ENCODE assay signal across 10 cellular contexts in the genomic region with DNA sequence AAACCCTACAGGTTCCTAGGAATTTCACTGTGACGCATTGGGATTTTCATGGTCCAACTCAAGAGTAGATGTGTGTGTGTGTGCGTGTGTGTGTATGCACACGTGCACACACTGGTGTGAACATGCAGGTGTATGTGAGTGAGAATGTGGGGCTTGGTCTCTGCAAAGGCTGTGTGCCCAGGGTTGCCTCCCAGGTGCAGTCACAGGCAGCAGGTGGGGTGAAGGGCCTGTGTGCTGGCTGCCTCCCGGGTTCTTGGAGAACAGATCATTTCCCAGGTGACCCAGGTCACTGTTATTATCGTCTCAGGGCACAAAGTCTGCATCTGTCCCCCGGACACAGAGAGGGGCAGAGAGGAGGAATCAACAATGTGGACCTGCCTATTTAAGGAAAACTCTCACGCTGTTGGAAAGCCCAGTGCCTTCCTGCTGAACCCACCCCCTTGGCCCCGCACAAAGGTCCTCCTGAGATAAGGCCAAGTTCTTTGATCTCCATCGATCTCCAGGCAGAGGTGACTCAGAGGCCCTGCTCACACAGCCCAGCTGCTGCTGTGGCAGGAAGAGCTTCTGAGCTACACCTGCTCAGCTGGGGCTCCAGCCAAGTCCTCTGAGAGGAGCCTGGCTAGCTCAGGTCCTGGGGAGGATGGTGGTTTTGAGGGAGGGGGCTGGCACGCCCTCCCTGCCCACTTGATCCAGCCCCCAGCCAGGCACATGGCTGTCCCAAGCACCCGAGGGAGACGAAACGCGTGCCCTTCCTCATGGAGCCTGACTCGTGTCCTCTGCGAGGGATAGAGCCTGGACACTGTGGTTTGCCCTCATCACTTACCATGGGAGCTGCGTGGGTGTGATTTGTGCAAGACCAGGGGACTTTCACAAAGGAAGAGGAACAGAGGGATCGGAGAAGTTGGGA.
DNase-seq lines count a peak whose midpoint lies in the region; ATAC-seq and TF ChIP-seq lines count a peak whose summit lies in the region.
"Had no signal": no experiment of that assay in that cellular context is flagged by ENCODE, and none has a peak within 500 bp of the region (broad histone marks: within the 10 kb centered on the region; RNA-seq: fewer than 3 reads in every experiment).

No MANE protein-coding gene starts in this region.

- no peak overlapping the region for H3K18ac ChIP-seq in IMR-90 (ENCODE audit: low read depth, low read length)

- no TSS peak for BruUV-seq in Calu3 (replicated peaks; lab: Mats Ljungman, UMichigan)
- no TSS peak for BruUV-seq in IMR-90 (replicated peaks; lab: Mats Ljungman, UMichigan)

- H2BK5ac ChIP-seq in IMR-90 (ENCODE audit: low read depth, low read length, poor library complexity, severe bottlenecking), result no peak overlapping the region

- no peak overlapping the region for H4K91ac ChIP-seq in IMR-90 (ENCODE audit: insufficient read depth, low read depth, low read length)

- H2BK120ac ChIP-seq in IMR-90 (ENCODE audit: low read depth, low read length), result no peak overlapping the region

- 66% methylated on average over 4 of the region's 18 CpGs; no CpG with 5 or more reads in 1 of the 2 experiments for WGBS in IMR-90 (ENCODE audit: extremely low coverage in 2 of 2, insufficient read length in 1 of 2), 2 experiments

- H3K27ac ChIP-seq in IMR-90 (ENCODE audit: insufficient read depth, low read length), result no peak overlapping the region
- H3K27ac ChIP-seq in VCaP, result no peak overlapping the region
- H3K27ac ChIP-seq in mucosa of rectum (ENCODE audit: low read depth in 2 of 2, low read length in 2 of 2), result peak overlapping the region; percentile 60 to 65
- no peak overlapping the region for H3K27ac ChIP-seq in CD8-positive, alpha-beta T cell (ENCODE audit: low read depth, low read length)
- H3K27ac ChIP-seq: psoas muscle had no signal

- H3K79me1 ChIP-seq in IMR-90 (ENCODE audit: low read depth in 1 of 2, low read length in 2 of 2), result no peaks in the 10 kb centered on the region

- POLR2A ChIA-PET in IMR-90 (lab: Charles Lee; ENCODE audit: unreplicated experiment), result no interaction called here
- POLR2A ChIA-PET in CD8-positive, alpha-beta T cell (lab: Charles Lee), result no interaction called here

- H3K4me3 ChIP-seq in IMR-90 (ENCODE audit: insufficient read depth, low read depth, low read length) (no peak overlapping the region), mucosa of rectum (ENCODE audit: low read length in 2 of 2) (no peak overlapping the region)
- H3K4me3 ChIP-seq in CD8-positive, alpha-beta T cell (ENCODE audit: low read depth, low read length), result no peak overlapping the region
- H3K4me3 ChIP-seq: psoas muscle, thoracic aorta had no signal

- H3K9me3 Mint-ChIP-seq in Calu3 (ENCODE audit: low read depth, unreplicated experiment), result no peaks in the 10 kb centered on the region
- H3K9me3 Mint-ChIP-seq in CD8-positive, alpha-beta T cell, result peaks cover 7% of the 10 kb centered on the region

- H3K4ac ChIP-seq in IMR-90 (ENCODE audit: low read depth, low read length), result no peak overlapping the region

- H3K23ac ChIP-seq in IMR-90 (ENCODE audit: low read depth, low read length), result no peak overlapping the region

- H3K4me1 Mint-ChIP-seq in Calu3 (ENCODE audit: low read depth, unreplicated experiment), result peaks cover 16% of the 10 kb centered on the region
- peaks cover 11% of the 10 kb centered on the region for H3K4me1 Mint-ChIP-seq in CD8-positive, alpha-beta T cell (ENCODE audit: low read depth)

- in situ Hi-C loops in IMR-90 (cut with MboI; ENCODE audit: low sequenced_read_pairs), result loop anchor here (25.0 kb wide), 1 partner anchor 908 kb away; a partner anchor contains a TSS

- DNase-seq in Calu3 (peak; percentile 70), IMR-90 (peak; percentile 25), NCI-H748 treated with DMSO at 0.1 percent for 48 hours (lab: John Stamatoyannopoulos, UW) (no peak), SKM-1 treated with dmso at 0.1 percent for 144 hours (lab: John Stamatoyannopoulos, UW; ENCODE audit: unreplicated experiment) (no peak), NCI-H2227 treated with DMSO at 0.1 percent for 48 hours (lab: John Stamatoyannopoulos, UW) (no peak)
- DNase-seq in CD8-positive, alpha-beta T cell, result no peak
- DNase-seq: psoas muscle had no signal

- no peak overlapping the region for H4K8ac ChIP-seq in IMR-90 (ENCODE audit: low read depth in 2 of 2, low read length in 2 of 2)

- peak overlapping the region; percentile 8 for H3K4me3 Mint-ChIP-seq in Calu3 (ENCODE audit: low read depth, unreplicated experiment)
- no peak overlapping the region for H3K4me3 Mint-ChIP-seq in CD8-positive, alpha-beta T cell

- H3K4me2 ChIP-seq in IMR-90 (ENCODE audit: low read depth, low read length), result no peak overlapping the region

- H4K5ac ChIP-seq in IMR-90 (ENCODE audit: low read depth, low read length), result no peak overlapping the region

- CTCF ChIA-PET in Calu3 (lab: Charles Lee) (interaction anchor here (0.6 to 1.6 kb wide), 4 partner anchors 21 to 98 kb away, joined by 3 to 9 read pairs (median 4); no protein-coding TSS in a partner anchor), IMR-90 (lab: Yijun Ruan, JAX) (no interaction called here)
- CTCF ChIA-PET in CD8-positive, alpha-beta T cell (lab: Charles Lee), result no interaction called here

- peaks cover under 1% of the 10 kb centered on the region; the same call in 1 of the 2 replicates for H3K9me3 ChIP-seq in IMR-90 (ENCODE audit: control insufficient read depth, insufficient read depth, low read length)
- H3K9me3 ChIP-seq in mucosa of rectum (ENCODE audit: control insufficient read depth in 2 of 2, low read length in 2 of 2), result no peaks in the 10 kb centered on the region
- no peaks in the 10 kb centered on the region for H3K9me3 ChIP-seq in CD8-positive, alpha-beta T cell (ENCODE audit: low read length)
- H3K9me3 ChIP-seq: psoas muscle, thoracic aorta had no signal

- H3K4me1 ChIP-seq in IMR-90 (ENCODE audit: control insufficient read depth, insufficient read depth, low read length) (no peaks in the 10 kb centered on the region; the same call in 1 of the 2 replicates), mucosa of rectum (ENCODE audit: control insufficient read depth in 2 of 2, insufficient read depth in 2 of 2, low read length in 2 of 2) (peaks cover 22 to 37% of the 10 kb centered on the region in 2 donors)
- H3K4me1 ChIP-seq in CD8-positive, alpha-beta T cell (ENCODE audit: insufficient read depth, low read length), result no peaks in the 10 kb centered on the region
- H3K4me1 ChIP-seq: psoas muscle had no signal

- H3K9me1 ChIP-seq in IMR-90 (ENCODE audit: insufficient read depth, low read length), result peaks cover 4% of the 10 kb centered on the region; the same call in 1 of the 2 replicates

- H2BK20ac ChIP-seq in IMR-90 (ENCODE audit: low read depth, low read length), result no peak overlapping the region

- H3K36me3 ChIP-seq in IMR-90 (ENCODE audit: control insufficient read depth, insufficient read depth, low read length) (no peaks in the 10 kb centered on the region), mucosa of rectum (ENCODE audit: control insufficient read depth in 2 of 2, insufficient read depth in 2 of 2, low read length in 2 of 2) (no peaks in the 10 kb centered on the region)
- H3K36me3 ChIP-seq in CD8-positive, alpha-beta T cell (ENCODE audit: insufficient read depth, low read length), result no peaks in the 10 kb centered on the region
- H3K36me3 ChIP-seq: thoracic aorta had no signal

- H3K27ac Mint-ChIP-seq in Calu3 (ENCODE audit: unreplicated experiment), result peak overlapping the region; percentile 30
- H3K27ac Mint-ChIP-seq in CD8-positive, alpha-beta T cell, result no peak overlapping the region

- H3K9ac ChIP-seq in IMR-90 (ENCODE audit: low read depth, low read length), result no peak overlapping the region
- H3K9ac ChIP-seq in mucosa of rectum (ENCODE audit: low read depth in 1 of 2, low read length in 2 of 2), result peak overlapping the region in 1 of 2 donors; percentile 21

- no peak overlapping the region for H3K14ac ChIP-seq in IMR-90 (replicated peaks; ENCODE audit: low read depth, low read length)

- dilution Hi-C loops in IMR-90 (cut with HindIII; ENCODE audit: low sequenced_read_pairs, unreplicated experiment), result no loop called here

- TF ChIP-seq POLR2A in IMR-90 (IDR thresholded peaks at IDR 0.05; ENCODE audit: low read depth, low read length), result no peak

- H4K20me1 ChIP-seq in IMR-90 (ENCODE audit: insufficient read depth, low read length), result no peaks in the 10 kb centered on the region

- TF ChIP-seq CTCF in Calu3 (IDR thresholded peaks at IDR 0.05; ENCODE audit: unreplicated experiment), result no peak
- TF ChIP-seq CTCF in IMR-90 (conservative IDR thresholded peaks at IDR 0.05; ENCODE audit: low read depth, low read length), result no peak
- peak; percentile 30 for TF ChIP-seq CTCF in VCaP (conservative IDR thresholded peaks at IDR 0.05)
- TF ChIP-seq CTCF in CD8-positive, alpha-beta T cell (IDR thresholded peaks at IDR 0.05), result no peak

- intact Hi-C loops in Calu3 (cut with micrococcal nuclease; ENCODE audit: unreplicated experiment) (no loop called here), IMR-90 (cut with micrococcal nuclease) (no loop called here)
- intact Hi-C loops in CD8-positive, alpha-beta T cell (cut with DNase I, micrococcal nuclease), result no loop called here

- H3K27me3 Mint-ChIP-seq in Calu3 (ENCODE audit: unreplicated experiment), result peaks cover 13% of the 10 kb centered on the region
- peaks cover 2% of the 10 kb centered on the region for H3K27me3 Mint-ChIP-seq in CD8-positive, alpha-beta T cell (ENCODE audit: low read depth)

- H3K36me3 Mint-ChIP-seq in Calu3 (ENCODE audit: insufficient read depth, unreplicated experiment), result peaks cover 16% of the 10 kb centered on the region
- H3K36me3 Mint-ChIP-seq in CD8-positive, alpha-beta T cell, result no peaks in the 10 kb centered on the region

- no peak overlapping the region for H3K56ac ChIP-seq in IMR-90 (ENCODE audit: extremely low read depth, insufficient read depth, low read length)

- no peak overlapping the region for H2AK5ac ChIP-seq in IMR-90 (ENCODE audit: low read depth, low read length)

- no peak overlapping the region for H2AK9ac ChIP-seq in IMR-90 (replicated peaks; ENCODE audit: low read depth, low read length, poor library complexity)

- H3K27me3 ChIP-seq in IMR-90 (ENCODE audit: control insufficient read depth, insufficient read depth, low read length), result peaks cover 2% of the 10 kb centered on the region; the same call in 1 of the 2 replicates
- no peaks in the 10 kb centered on the region for H3K27me3 ChIP-seq in mucosa of rectum (ENCODE audit: control insufficient read depth in 2 of 2, insufficient read depth in 2 of 2, low read length in 2 of 2)
- H3K27me3 ChIP-seq in CD8-positive, alpha-beta T cell (ENCODE audit: insufficient read depth, low read length), result no peaks in the 10 kb centered on the region

- no peak overlapping the region for H2AFZ ChIP-seq in IMR-90 (replicated peaks; ENCODE audit: low read length, poor library complexity)

- TF ChIP-seq RAD21 in IMR-90 (IDR thresholded peaks at IDR 0.05; ENCODE audit: low read length), result no peak

- no peak overlapping the region for H2BK15ac ChIP-seq in IMR-90 (ENCODE audit: low read depth, low read length)

- ATAC-seq in IMR-90 (ENCODE audit: low read depth), result no peak
- ATAC-seq in CD8-positive, alpha-beta T cell, result no peak

TF ChIP-seq in IMR-90, 13 proteins besides CTCF, POLR2A, EP300 and RAD21:
- TF ChIP-seq MAFK (IDR thresholded peaks at IDR 0.05; ENCODE audit: low read depth, low read length) (no peak), CEBPB (IDR thresholded peaks at IDR 0.05; ENCODE audit: low read depth, low read length) (peak; percentile 37; the same call in 1 of the 2 replicates)
TF ChIP-seq in IMR-90: peak in this region for 1.

Comparison
In these comparisons a context has a peak if more than half of its experiments do, and no peak if none do; other contexts are left out.
1. DNase-seq: peak in Calu3 (single experiment) and IMR-90 (single experiment); none in NCI-H748 treated with DMSO at 0.1 percent for 48 hours (single experiment), SKM-1 treated with dmso at 0.1 percent for 144 hours (single experiment), CD8-positive, alpha-beta T cell (0 of 7) and NCI-H2227 treated with DMSO at 0.1 percent for 48 hours (single experiment).
2. H3K27ac ChIP-seq: peak in mucosa of rectum (2 of 2); none in IMR-90 (single experiment), VCaP (single experiment) and CD8-positive, alpha-beta T cell (single experiment).